8 cellular contexts compared by ENCODE assay signal in the genomic region with DNA sequence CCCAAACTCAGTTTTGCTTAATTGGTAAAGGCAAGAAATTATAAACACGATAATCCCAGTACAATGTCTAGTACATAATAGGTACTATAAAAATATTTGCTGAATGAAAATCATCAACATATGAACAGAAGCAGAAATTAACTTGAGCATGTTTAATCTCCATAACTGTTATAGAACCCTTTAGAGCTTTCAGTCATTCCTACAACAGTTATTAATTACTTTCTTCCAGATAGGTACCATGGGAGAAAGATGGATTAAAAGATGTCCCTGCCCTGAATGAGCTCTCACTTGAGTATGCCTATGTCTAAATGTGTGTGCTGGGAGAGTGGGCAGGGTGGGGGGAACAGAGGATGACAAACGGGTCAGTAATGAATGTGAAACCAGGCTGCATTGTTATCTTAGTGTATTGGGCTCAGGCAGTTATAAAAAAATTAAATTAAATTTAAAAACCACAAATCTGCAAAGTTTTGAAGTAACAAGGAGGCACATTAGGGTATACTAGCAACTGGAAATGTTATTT. TPM values are rescaled to one million over a fixed set of nuclear protein-coding genes. Genes with fewer than 3 reads are reported as not detected.
DNase-seq lines count a peak whose midpoint lies in the region; ATAC-seq, FAIRE-seq and TF ChIP-seq lines count a peak whose summit lies in the region.

No MANE protein-coding gene starts in this region.

- peak overlapping the region; percentile 78 for H3K4me2 ChIP-seq in MM.1S (ENCODE audit: low read depth, low read length)

- H3K4me1 ChIP-seq in MM.1S (ENCODE audit: low read length) (peaks cover 28% of the 10 kb centered on the region), neutrophil (ENCODE audit: control insufficient read depth in 1 of 2, insufficient read depth in 1 of 2, low read depth in 1 of 2, low read length in 1 of 2) (peaks cover 51 to 72% of the 10 kb centered on the region in 2 experiments)

- POLR2A ChIA-PET in HEK293T (lab: Yijun Ruan, JAX), result interaction anchor here (0.9 kb wide), 1 partner anchor 45 kb away, joined by 3 read pairs; no protein-coding TSS in a partner anchor

- H2AFZ ChIP-seq in MM.1S (ENCODE audit: low read length), result no peak overlapping the region

- peak; percentile 21 for FAIRE-seq in D721Med (lab: Jason Lieb, UNC)

- H3K4me3 ChIP-seq in MM.1S (ENCODE audit: low read length) (peak overlapping the region; percentile 100), dorsolateral prefrontal cortex (peak overlapping the region in 53 of 59 donors; percentile 1 to 96 (median 77)), neutrophil (ENCODE audit: low read depth in 1 of 2, low read length in 1 of 2) (peak overlapping the region; percentile 82 to 95)

- no peaks in the 10 kb centered on the region for H4K20me1 ChIP-seq in MM.1S (ENCODE audit: insufficient read depth, low read length)

- intact Hi-C loops in dorsolateral prefrontal cortex (cut with DNase I), result loop anchor here (5.0 to 10.0 kb wide), 3 partner anchors 92 to 552 kb away; partner anchors contain the start of genes FAF1 (in 1 of the 2) and RNF11 (in 1 of the 2)

- TF ChIP-seq CTCF in D721Med (IDR thresholded peaks at IDR 0.05; ENCODE audit: insufficient read depth, missing control alignments) (no peak), MM.1S (IDR thresholded peaks at IDR 0.05; ENCODE audit: low read length) (no peak), dorsolateral prefrontal cortex (IDR thresholded peaks at IDR 0.05 in 54 of 56, conservative IDR thresholded peaks at IDR 0.05 in 2 of 56; ENCODE audit: low read depth in 1 of 56, partially characterized antibody in 56 of 56) (no peak), neutrophil (IDR thresholded peaks at IDR 0.05) (no peak)

- peak overlapping the region; percentile 88; the same call in 1 of the 2 replicates for H3K9ac ChIP-seq in MM.1S (ENCODE audit: low read length)

- CTCF ChIA-PET in HEK293T (lab: Yijun Ruan, JAX), result interaction anchor here (0.6 kb wide), 1 partner anchor 164 kb away, joined by 5 read pairs; no protein-coding TSS in a partner anchor

- H3K9me3 ChIP-seq in MM.1S (replicated peaks; ENCODE audit: insufficient read depth, low read length) (no peaks in the 10 kb centered on the region), neutrophil (no peaks in the 10 kb centered on the region)

- peaks cover 34% of the 10 kb centered on the region for H3F3A ChIP-seq in MM.1S (ENCODE audit: insufficient read depth, low read length)

- DNase-seq in D721Med (ENCODE audit: insufficient read length, low spot score) (no peak), MM.1S (no peak), dorsolateral prefrontal cortex (no peak), HEK293T (ENCODE audit: extremely low spot score) (no peak), ureter (ENCODE audit: low spot score) (no peak), SHP77 (lab: John Stamatoyannopoulos, UW) (no peak)

- H3K27ac ChIP-seq in MM.1S (ENCODE audit: low read length) (no peak overlapping the region; the same call in 1 of the 2 replicates), dorsolateral prefrontal cortex (peak overlapping the region in 58 of 59 donors; percentile 7 to 99 (median 90)), neutrophil (peak overlapping the region; percentile 93)

- H3K36me3 ChIP-seq in MM.1S (replicated peaks; ENCODE audit: insufficient read depth, low read length) (no peaks in the 10 kb centered on the region), neutrophil (no peaks in the 10 kb centered on the region)

- H3K79me2 ChIP-seq in MM.1S (ENCODE audit: low read length), result peaks cover 69% of the 10 kb centered on the region

- H3K9me2 ChIP-seq in MM.1S (replicated peaks; ENCODE audit: insufficient read depth, low read length), result no peaks in the 10 kb centered on the region

- H3K27me3 ChIP-seq in MM.1S (replicated peaks; ENCODE audit: insufficient read depth, low read length) (no peaks in the 10 kb centered on the region), dorsolateral prefrontal cortex (no peaks in the 10 kb centered on the region), neutrophil (no peaks in the 10 kb centered on the region)

- no peak for ATAC-seq in HG02798 (IDR thresholded peaks at IDR 0.05; ENCODE audit: poor library complexity, unreplicated experiment)

TF ChIP-seq in HEK293T, 16 proteins besides CTCF, POLR2A, EP300 and RAD21:
- TF ChIP-seq L3MBTL2 (conservative IDR thresholded peaks at IDR 0.05), result no peak
- no peak for TF ChIP-seq SUZ12 (IDR thresholded peaks at IDR 0.05)
- no peak for TF ChIP-seq TARDBP (IDR thresholded peaks at IDR 0.05)
- TF ChIP-seq LEF1 (IDR thresholded peaks at IDR 0.05; ENCODE audit: borderline replicate concordance), result no peak
- no peak for TF ChIP-seq NFRKB (IDR thresholded peaks at IDR 0.05)
- TF ChIP-seq FOXA1 (IDR thresholded peaks at IDR 0.05), result no peak
- no peak for TF ChIP-seq HDGF (IDR thresholded peaks at IDR 0.05; ENCODE audit: borderline replicate concordance)
- no peak for TF ChIP-seq CTBP1 (IDR thresholded peaks at IDR 0.05; ENCODE audit: borderline replicate concordance)
- TF ChIP-seq ZNF384 (IDR thresholded peaks at IDR 0.05), result no peak
- no peak for TF ChIP-seq PKNOX1 (IDR thresholded peaks at IDR 0.05)
- no peak for TF ChIP-seq FOXM1 (IDR thresholded peaks at IDR 0.05; ENCODE audit: borderline replicate concordance)
- no peak for TF ChIP-seq ARNT (IDR thresholded peaks at IDR 0.05)
- no peak for TF ChIP-seq SP1 (IDR thresholded peaks at IDR 0.05)
- TF ChIP-seq BHLHE40 (IDR thresholded peaks at IDR 0.05; ENCODE audit: borderline replicate concordance), result no peak
- TF ChIP-seq FOXK2 (IDR thresholded peaks at IDR 0.05), result no peak

RNA-seq across cellular contexts. Expression of gene EPS15, which starts 2.4 kb away (rescaled TPM):
- 100 to 1,000 TPM; 123 to 234 (median 175) TPM for total RNA-seq in dorsolateral prefrontal cortex
- total RNA-seq in ureter, result 86.2 TPM
